19 cellular contexts compared by ENCODE assay signal in the genomic region with DNA sequence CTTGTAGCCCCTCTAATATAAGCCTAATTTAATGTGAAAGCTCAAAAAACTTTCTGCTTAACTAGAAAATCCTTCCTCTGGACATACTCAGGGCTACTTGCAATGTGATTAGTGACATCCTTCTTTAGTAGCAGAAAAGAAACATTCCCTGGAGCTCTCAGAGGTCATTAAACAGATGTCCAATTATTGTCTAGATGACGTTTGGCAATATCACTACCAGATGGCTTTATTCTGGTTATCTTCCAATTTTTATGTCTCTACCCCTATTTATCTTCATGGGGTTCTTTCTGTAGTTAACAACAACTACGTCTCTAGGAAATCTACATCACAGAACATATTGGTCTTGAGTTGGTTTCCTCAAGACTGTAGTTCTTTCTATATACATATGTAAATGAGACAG.
"Had no signal": no experiment of that assay in that cellular context is flagged by ENCODE, and none has a peak within 500 bp of the region (broad histone marks: within the 10 kb centered on the region; RNA-seq: fewer than 3 reads in every experiment).

No MANE protein-coding gene starts in this region.

- H3K4me3 Mint-ChIP-seq: activated CD4-positive, alpha-beta memory T cell treated with anti-CD3 and anti-CD28 coated beads for 36 hours; activated CD4-positive, alpha-beta T cell treated with anti-CD3 and anti-CD28 coated beads, Interleukin-2, amount 10 ng/mL, durations not matched to agents 7 days and 5 days; activated naive CD4-positive, alpha-beta T cell treated with anti-CD3 and anti-CD28 coated beads, Interleukin-2, amount 10 ng/mL, durations not matched to agents 7 days and 5 days; activated naive CD8-positive, alpha-beta T cell treated with anti-CD3 and anti-CD28 coated beads for 36 hours; activated T-cell treated with anti-CD3 and anti-CD28 coated beads, Interleukin-2, amount 50 U/mL, for 72 hours; IgD-negative memory B cell had no signal

- H3K27me3 Mint-ChIP-seq: activated CD4-positive, alpha-beta memory T cell treated with anti-CD3 and anti-CD28 coated beads for 36 hours; activated naive CD8-positive, alpha-beta T cell treated with anti-CD3 and anti-CD28 coated beads for 36 hours; IgD-negative memory B cell had no signal

- H3K27ac Mint-ChIP-seq: activated CD4-positive, alpha-beta memory T cell treated with anti-CD3 and anti-CD28 coated beads for 36 hours; activated CD4-positive, alpha-beta T cell treated with anti-CD3 and anti-CD28 coated beads, Interleukin-2, amount 10 ng/mL, durations not matched to agents 7 days and 5 days; activated naive CD4-positive, alpha-beta T cell treated with anti-CD3 and anti-CD28 coated beads, Interleukin-2, amount 10 ng/mL, durations not matched to agents 7 days and 5 days; activated naive CD8-positive, alpha-beta T cell treated with anti-CD3 and anti-CD28 coated beads for 36 hours; activated T-cell treated with anti-CD3 and anti-CD28 coated beads, Interleukin-2, amount 50 U/mL, for 72 hours; activated T-helper 2 cell treated with anti-CD3 and anti-CD28 coated beads, Interferon-gamma antibody, Interleukin-2, Interleukin-4, amounts not matched to agents 10 μg/mL and 5 μg/mL and 100 μg/mL, durations not matched to agents 14 hours and 24 hours and 36 hours; IgD-negative memory B cell had no signal

- H3K4me1 Mint-ChIP-seq: activated CD4-positive, alpha-beta T cell treated with anti-CD3 and anti-CD28 coated beads, Interleukin-2, amount 10 ng/mL, durations not matched to agents 7 days and 5 days; activated naive CD4-positive, alpha-beta T cell treated with anti-CD3 and anti-CD28 coated beads, Interleukin-2, amount 10 ng/mL, durations not matched to agents 7 days and 5 days; activated naive CD8-positive, alpha-beta T cell treated with anti-CD3 and anti-CD28 coated beads for 36 hours had no signal

- H3K9me3 Mint-ChIP-seq: activated CD4-positive, alpha-beta T cell treated with anti-CD3 and anti-CD28 coated beads, Interleukin-2, amount 10 ng/mL, durations not matched to agents 7 days and 5 days; activated naive CD4-positive, alpha-beta T cell treated with anti-CD3 and anti-CD28 coated beads, Interleukin-2, amount 10 ng/mL, durations not matched to agents 7 days and 5 days; activated naive CD8-positive, alpha-beta T cell treated with anti-CD3 and anti-CD28 coated beads for 36 hours; activated T-cell treated with anti-CD3 and anti-CD28 coated beads, Interleukin-2, amount 50 U/mL, for 72 hours; activated T-helper 2 cell treated with anti-CD3 and anti-CD28 coated beads, Interferon-gamma antibody, Interleukin-2, Interleukin-4, amounts not matched to agents 10 μg/mL and 5 μg/mL and 100 μg/mL, durations not matched to agents 14 hours and 24 hours and 36 hours had no signal

- H3K36me3 Mint-ChIP-seq: activated CD4-positive, alpha-beta memory T cell treated with anti-CD3 and anti-CD28 coated beads for 36 hours; activated naive CD4-positive, alpha-beta T cell treated with anti-CD3 and anti-CD28 coated beads, Interleukin-2, amount 10 ng/mL, durations not matched to agents 7 days and 5 days; activated naive CD8-positive, alpha-beta T cell treated with anti-CD3 and anti-CD28 coated beads for 36 hours; IgD-negative memory B cell had no signal

- DNase-seq: activated CD4-positive, alpha-beta memory T cell treated with anti-CD3 and anti-CD28 coated beads for 36 hours; activated CD4-positive, alpha-beta T cell treated with anti-CD3 and anti-CD28 coated beads, Interleukin-2, amount 10 ng/mL, durations not matched to agents 7 days and 5 days; activated CD4-positive, CD25-positive, alpha-beta regulatory T cell; activated gamma-delta T cell treated with Interleukin-2 at 50 U/mL for 16 hours; activated naive CD4-positive, alpha-beta T cell treated with anti-CD3 and anti-CD28 coated beads, Interleukin-2, amount 10 ng/mL, durations not matched to agents 7 days and 5 days; activated naive CD8-positive, alpha-beta T cell treated with anti-CD3 and anti-CD28 coated beads for 36 hours; activated T-cell treated with anti-CD3 and anti-CD28 coated beads, Interleukin-2, amount 50 U/mL, for 72 hours; cerebellar nuclear complex; MM.1S; NCI-H1105; NCI-H1436; NCI-H187 treated with DMSO at 0.1 percent for 48 hours; NCI-H2081 treated with DMSO at 0.1 percent for 48 hours; NCI-H526 treated with DMSO at 0.1 percent for 48 hours; PC-3; SHP77 treated with DMSO at 0.1 percent for 48 hours; T-helper 1 cell had no signal

- ATAC-seq: activated T-cell treated with anti-CD3 and anti-CD28 coated beads, Interleukin-2, amount 50 U/mL, for 72 hours; PC-3 had no signal
